ENCODE assay signal across 10 cellular contexts in genomic region chr10:103843854-103844567, GRCh38. TPM values are rescaled to one million over a fixed set of nuclear protein-coding genes. Genes with fewer than 3 reads are reported as not detected.
A peak's percentile ranks its signal among the peaks of the same experiment; 100 is the strongest.
DNase-seq lines count a peak whose midpoint lies in the region; ATAC-seq and TF ChIP-seq lines count a peak whose summit lies in the region.
"Had no signal": no experiment of that assay in that cellular context is flagged by ENCODE, and none has a peak within 500 bp of the region (broad histone marks: within the 10 kb centered on the region; RNA-seq: fewer than 3 reads in every experiment).

No MANE protein-coding gene starts in this region.

- DNase-seq in left ventricle myocardium superior (peak; percentile 79), sigmoid colon (peak; percentile 69), NCI-H2081 (lab: John Stamatoyannopoulos, UW) (no peak), NCI-H524 treated with DMSO at 0.1 percent for 48 hours (lab: John Stamatoyannopoulos, UW) (no peak), SIG-M5 (lab: John Stamatoyannopoulos, UW) (no peak)
- DNase-seq: AML-193 had no signal

- H3K27me3 ChIP-seq in BLaER1 (no peaks in the 10 kb centered on the region), sigmoid colon (no peaks in the 10 kb centered on the region)

- H3K36me3 ChIP-seq in BLaER1 (peaks cover 9% of the 10 kb centered on the region), sigmoid colon (no peaks in the 10 kb centered on the region)

- WGBS in sigmoid colon, 2 donors = 25 to 54% methylated on average over 6 of the region's 6 CpGs

- no peak for TF ChIP-seq CTCF in sigmoid colon (IDR thresholded peaks at IDR 0.05)

- peak overlapping the region; percentile 84 for H3K4me2 ChIP-seq in BLaER1

- peaks cover 77% of the 10 kb centered on the region for H4K20me1 ChIP-seq in BLaER1

- ATAC-seq in left ventricle myocardium superior (peak; percentile 70), HG03025 (IDR thresholded peaks at IDR 0.05; ENCODE audit: low FRiP score, unreplicated experiment) (no peak)
- ATAC-seq: WTC11 had no signal

- TF ChIP-seq POLR2A in sigmoid colon (IDR thresholded peaks at IDR 0.05) = no peak

- no peak overlapping the region; the same call in 1 of the 2 replicates for H3K9ac ChIP-seq in BLaER1

- H3K27ac ChIP-seq in BLaER1 = peak overlapping the region; percentile 28
- peak overlapping the region; percentile 54 for H3K27ac ChIP-seq in cingulate gyrus (ENCODE audit: low read depth, low read length)
- peak overlapping the region in 3 of 4 donors; percentile 38 to 54 (median 44) for H3K27ac ChIP-seq in sigmoid colon

- no peaks in the 10 kb centered on the region for H3K9me3 ChIP-seq in BLaER1
- H3K9me3 ChIP-seq in sigmoid colon = no peaks in the 10 kb centered on the region

- no peak overlapping the region for H3K4me3 ChIP-seq in BLaER1
- H3K4me3 ChIP-seq in sigmoid colon = no peak overlapping the region

- TF ChIP-seq EP300 in sigmoid colon (IDR thresholded peaks at IDR 0.05) = no peak

- H3K4me1 ChIP-seq in BLaER1 = peaks cover 98% of the 10 kb centered on the region
- H3K4me1 ChIP-seq in sigmoid colon = peaks cover 0 to 30% (median 27%) of the 10 kb centered on the region in 4 donors

- intact Hi-C loops in left ventricle myocardium superior (cut with micrococcal nuclease) (no loop called here), sigmoid colon (cut with DNase I) (no loop called here)

RNA-seq across cellular contexts. Expression of gene SH3PXD2A, which starts 11.4 kb away (rescaled TPM):
- total RNA-seq in left ventricle myocardium superior (28.6 TPM), sigmoid colon (10 to 100 TPM; 24.5 to 58.2 (median 31.9) TPM)
- 10 to 100 TPM; 19.0 to 23.6 (median 19.2) TPM for polyA plus RNA-seq in sigmoid colon

Comparison
In these comparisons a context has a peak if more than half of its experiments do, and no peak if none do; other contexts are left out.
1. DNase-seq: peak in left ventricle myocardium superior (single experiment) and sigmoid colon (single experiment); none in NCI-H2081 (0 of 2), NCI-H524 treated with DMSO at 0.1 percent for 48 hours (single experiment) and SIG-M5 (single experiment).
2. Peak in every context shown above with its lines, with median percentiles within 50 percentile points of each other: H3K27ac ChIP-seq.